ENCODE assay signal across 14 cellular contexts in the genomic region with DNA sequence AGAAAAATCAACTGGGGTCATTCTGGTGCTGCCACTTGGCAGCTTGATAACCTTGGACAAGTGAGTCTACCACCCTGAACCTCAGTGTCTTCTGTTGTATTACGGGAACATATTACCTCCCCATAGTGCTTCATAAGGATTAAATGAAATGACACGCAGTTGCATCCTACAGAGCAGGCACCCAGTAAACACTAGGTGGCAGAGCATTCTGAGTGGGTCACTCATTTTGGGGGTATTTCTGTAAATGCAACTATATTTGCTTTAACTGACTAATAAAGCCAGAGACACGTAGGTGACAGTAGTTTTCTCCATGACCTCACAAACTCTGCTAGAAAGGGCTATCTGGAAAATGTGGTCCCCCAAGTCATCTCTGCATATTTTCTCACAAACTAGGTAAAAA. TPM values are rescaled to one million over a fixed set of nuclear protein-coding genes. Genes with fewer than 3 reads are reported as not detected.
DNase-seq lines count a peak whose midpoint lies in the region; ATAC-seq and TF ChIP-seq lines count a peak whose summit lies in the region.
"Had no signal": no experiment of that assay in that cellular context is flagged by ENCODE, and none has a peak within 500 bp of the region (broad histone marks: within the 10 kb centered on the region; RNA-seq: fewer than 3 reads in every experiment).

No MANE protein-coding gene starts in this region.

- no peaks in the 10 kb centered on the region; the same call in 1 of the 2 replicates for H3K27me3 Mint-ChIP-seq in H9 (ENCODE audit: low read depth)
- no peaks in the 10 kb centered on the region for H3K27me3 Mint-ChIP-seq in activated naive CD8-positive, alpha-beta T cell treated with anti-CD3 and anti-CD28 coated beads, Interleukin-2, amount 50 U/mL, for 24 hours
- H3K27me3 Mint-ChIP-seq in stimulated activated memory B cell treated with anti-CD40 and anti-IgM and Interleukin-4, amounts not matched to agents 10 μg/mL and 1 μg/mL and 100 μg/mL, for 72 hours = no peaks in the 10 kb centered on the region
- no peaks in the 10 kb centered on the region for H3K27me3 Mint-ChIP-seq in MCF 10A (ENCODE audit: insufficient read depth, unreplicated experiment)

- H2BK120ac ChIP-seq in H9 (ENCODE audit: low read depth, low read length, poor library complexity, severe bottlenecking) = no peak overlapping the region

- peaks cover 5 to 13% of the 10 kb centered on the region in 2 experiments; a peak in 4 of 5 replicates for H3K9me3 Mint-ChIP-seq in H9
- H3K9me3 Mint-ChIP-seq in activated naive CD8-positive, alpha-beta T cell treated with anti-CD3 and anti-CD28 coated beads, Interleukin-2, amount 50 U/mL, for 24 hours = peaks cover 28% of the 10 kb centered on the region
- peaks cover 12% of the 10 kb centered on the region for H3K9me3 Mint-ChIP-seq in stimulated activated memory B cell treated with anti-CD40 and anti-IgM and Interleukin-4, amounts not matched to agents 10 μg/mL and 1 μg/mL and 100 μg/mL, for 72 hours
- peaks cover 7% of the 10 kb centered on the region for H3K9me3 Mint-ChIP-seq in MCF 10A (ENCODE audit: unreplicated experiment)

- H3K4ac ChIP-seq in H9 (ENCODE audit: low read depth, low read length) = no peak overlapping the region

- H2BK5ac ChIP-seq in H9 (ENCODE audit: insufficient read length, low read length) = no peak overlapping the region

- H3K27me3 ChIP-seq in H9 (ENCODE audit: insufficient read depth, low read length) = no peaks in the 10 kb centered on the region
- H3K27me3 ChIP-seq: ascending aorta, vagina had no signal

- H4K5ac ChIP-seq in H9 (ENCODE audit: insufficient read length, low read depth, low read length) = no peak overlapping the region

- no peaks in the 10 kb centered on the region for H3K23me2 ChIP-seq in H9 (ENCODE audit: insufficient read length, low read depth, low read length, poor library complexity, severe bottlenecking)

- H3K9me3 ChIP-seq in H9 (ENCODE audit: control insufficient read depth, low read depth, low read length) = no peaks in the 10 kb centered on the region
- H3K9me3 ChIP-seq: ascending aorta, vagina had no signal

- H2BK12ac ChIP-seq in H9 (ENCODE audit: insufficient read length, low read depth, low read length) = no peak overlapping the region

- no peaks in the 10 kb centered on the region for H3K79me1 ChIP-seq in H9 (ENCODE audit: insufficient read depth, low read depth, low read length, poor library complexity, severe bottlenecking)

- H3K27ac Mint-ChIP-seq in H9 (peak overlapping the region in 1 of 3 experiments; percentile 86; a peak in 4 of 7 replicates), MCF 10A (ENCODE audit: low read depth, unreplicated experiment) (no peak overlapping the region)
- no peak overlapping the region for H3K27ac Mint-ChIP-seq in activated naive CD8-positive, alpha-beta T cell treated with anti-CD3 and anti-CD28 coated beads, Interleukin-2, amount 50 U/mL, for 24 hours
- H3K27ac Mint-ChIP-seq in stimulated activated memory B cell treated with anti-CD40 and anti-IgM and Interleukin-4, amounts not matched to agents 10 μg/mL and 1 μg/mL and 100 μg/mL, for 72 hours = peak overlapping the region; percentile 26

- WGBS in H9 (ENCODE audit: extremely low coverage, insufficient read length, low lambda C conversion rate) = no CpG with 5 or more reads among the region's 3 CpGs

- no peak overlapping the region for H3K14ac ChIP-seq in H9 (ENCODE audit: insufficient read depth, low read length)

- BruUV-seq in MCF 10A (replicated peaks; lab: Mats Ljungman, UMichigan) = no TSS peak

- H3K4me1 Mint-ChIP-seq in H9 (peaks cover 14 to 19% of the 10 kb centered on the region in 2 experiments), MCF 10A (ENCODE audit: insufficient read depth, unreplicated experiment) (no peaks in the 10 kb centered on the region)
- peaks cover 17% of the 10 kb centered on the region for H3K4me1 Mint-ChIP-seq in activated naive CD8-positive, alpha-beta T cell treated with anti-CD3 and anti-CD28 coated beads, Interleukin-2, amount 50 U/mL, for 24 hours
- peaks cover 29% of the 10 kb centered on the region for H3K4me1 Mint-ChIP-seq in stimulated activated memory B cell treated with anti-CD40 and anti-IgM and Interleukin-4, amounts not matched to agents 10 μg/mL and 1 μg/mL and 100 μg/mL, for 72 hours
- H3K4me1 Mint-ChIP-seq: neural crest cell had no signal

- no peak overlapping the region for H3T11ph ChIP-seq in H9 (ENCODE audit: low read length)

- H2BK20ac ChIP-seq in H9 (ENCODE audit: low read depth, low read length, poor library complexity, severe bottlenecking) = no peak overlapping the region

- H3K4me2 ChIP-seq in H9 (ENCODE audit: insufficient read depth, insufficient read length, low read length) = no peak overlapping the region
- H3K4me2 ChIP-seq: smooth muscle cell had no signal

- H3K18ac ChIP-seq in H9 (ENCODE audit: insufficient read length, low read depth, low read length) = no peak overlapping the region

- H3K36me3 Mint-ChIP-seq in H9 (ENCODE audit: insufficient read depth in 1 of 3, low read depth in 3 of 3) = peaks cover 2 to 16% (median 6%) of the 10 kb centered on the region in 3 experiments; a peak in 5 of 7 replicates
- peaks cover 85% of the 10 kb centered on the region for H3K36me3 Mint-ChIP-seq in activated naive CD8-positive, alpha-beta T cell treated with anti-CD3 and anti-CD28 coated beads, Interleukin-2, amount 50 U/mL, for 24 hours (ENCODE audit: low read depth)
- H3K36me3 Mint-ChIP-seq in stimulated activated memory B cell treated with anti-CD40 and anti-IgM and Interleukin-4, amounts not matched to agents 10 μg/mL and 1 μg/mL and 100 μg/mL, for 72 hours = peaks cover 60% of the 10 kb centered on the region
- H3K36me3 Mint-ChIP-seq in MCF 10A (ENCODE audit: insufficient read depth, unreplicated experiment) = peaks cover 22% of the 10 kb centered on the region

- no peaks in the 10 kb centered on the region for H4K20me1 ChIP-seq in H9 (ENCODE audit: control insufficient read depth, insufficient read depth, insufficient read length)

- H3K27ac ChIP-seq in H9 (ENCODE audit: insufficient read length, low read depth, low read length) = no peak overlapping the region
- H3K27ac ChIP-seq: ascending aorta, HL-60, vagina had no signal

- H2AFZ ChIP-seq in H9 (ENCODE audit: low read length) = no peak overlapping the region

- H3K4me1 ChIP-seq in H9 (ENCODE audit: insufficient read depth, low read length) = no peaks in the 10 kb centered on the region; the same call in 1 of the 2 replicates
- H3K4me1 ChIP-seq: ascending aorta, vagina had no signal

- CTCF ChIA-PET in MCF 10A (lab: Yijun Ruan, JAX) = interaction anchor here (0.7 kb wide), 1 partner anchor 133 kb away, joined by 3 read pairs; no protein-coding TSS in a partner anchor

- DNase-seq in activated naive CD4-positive, alpha-beta T cell treated with Interleukin-2 at 50 U/mL for 16 hours = peak; percentile 50
- no peak for DNase-seq in activated naive CD4-positive, alpha-beta T cell (lab: John Stamatoyannopoulos, UW)
- DNase-seq in H9 (no peak), COLO668 (lab: John Stamatoyannopoulos, UW; ENCODE audit: unreplicated experiment) (no peak), NCI-H2171 (lab: John Stamatoyannopoulos, UW) (no peak), MCF 10A (ENCODE audit: unreplicated experiment) (no peak)
- DNase-seq in activated naive CD8-positive, alpha-beta T cell treated with anti-CD3 and anti-CD28 coated beads, Interleukin-2, amount 50 U/mL, for 24 hours = no peak
- DNase-seq: left ventricle myocardium superior had no signal

- no peak overlapping the region for H3K23ac ChIP-seq in H9 (ENCODE audit: insufficient read length, low read depth, low read length)

- ATAC-seq in activated naive CD8-positive, alpha-beta T cell treated with anti-CD3 and anti-CD28 coated beads, Interleukin-2, amount 50 U/mL, for 24 hours = peak; percentile 62
- ATAC-seq in stimulated activated memory B cell treated with anti-CD40 and anti-IgM and Interleukin-4, amounts not matched to agents 10 μg/mL and 1 μg/mL and 100 μg/mL, for 72 hours = no peak
- ATAC-seq: left ventricle myocardium superior had no signal

- H3K56ac ChIP-seq in H9 (ENCODE audit: insufficient read length, low read depth, low read length) = no peak overlapping the region

- POLR2A ChIA-PET in MCF 10A (lab: Yijun Ruan, JAX) = no interaction called here

- H3K9ac ChIP-seq in H9 (ENCODE audit: extremely low read depth, insufficient read length, low read length) = no peak overlapping the region

- H3K79me2 ChIP-seq in H9 (ENCODE audit: insufficient read depth, low read length) = no peaks in the 10 kb centered on the region

- H2AK5ac ChIP-seq in H9 (ENCODE audit: insufficient read length, low read length) = no peak overlapping the region

- intact Hi-C loops in MCF 10A (cut with micrococcal nuclease) = no loop called here

- H4K8ac ChIP-seq in H9 (replicated peaks; ENCODE audit: insufficient read length, low read depth, low read length) = no peak overlapping the region

- H2BK15ac ChIP-seq in H9 (ENCODE audit: low read depth, low read length) = no peak overlapping the region

- H3K4me3 Mint-ChIP-seq in H9 (no peak overlapping the region), MCF 10A (ENCODE audit: unreplicated experiment) (no peak overlapping the region)
- H3K4me3 Mint-ChIP-seq in activated naive CD8-positive, alpha-beta T cell treated with anti-CD3 and anti-CD28 coated beads, Interleukin-2, amount 50 U/mL, for 24 hours = no peak overlapping the region
- no peak overlapping the region for H3K4me3 Mint-ChIP-seq in stimulated activated memory B cell treated with anti-CD40 and anti-IgM and Interleukin-4, amounts not matched to agents 10 μg/mL and 1 μg/mL and 100 μg/mL, for 72 hours
- H3K4me3 Mint-ChIP-seq: neural crest cell had no signal

- no peak overlapping the region for H4K91ac ChIP-seq in H9 (ENCODE audit: insufficient read length, low read depth, low read length)

- TF ChIP-seq CTCF in H9 (conservative IDR thresholded peaks at IDR 0.05) = peak; percentile 53
- no peak for TF ChIP-seq CTCF in MCF 10A (IDR thresholded peaks at IDR 0.05; ENCODE audit: unreplicated experiment)

RNA-seq across cellular contexts. Expression of a gene that starts 4.7 kb away (rescaled TPM):
- total RNA-seq in H9 (2021) (0.04 TPM in 1 of 2 replicates, not detected in the other), MCF 10A (2022) (2.6 and 3.4 TPM in 2 replicates)
